12 cellular contexts compared by ENCODE assay signal in genomic region chr2:38754049-38754448, GRCh38. TPM values are rescaled to one million over a fixed set of nuclear protein-coding genes. Genes with fewer than 3 reads are reported as not detected.
DNase-seq lines count a peak whose midpoint lies in the region; ATAC-seq and TF ChIP-seq lines count a peak whose summit lies in the region.
"Had no signal": no experiment of that assay in that cellular context is flagged by ENCODE, and none has a peak within 500 bp of the region (broad histone marks: within the 10 kb centered on the region; RNA-seq: fewer than 3 reads in every experiment).

No MANE protein-coding gene starts in this region.

- H3K9ac ChIP-seq in OCI-LY3 (ENCODE audit: low read length): peak overlapping the region; percentile 51

- H3K4me2 ChIP-seq in OCI-LY3 (ENCODE audit: low read length): peak overlapping the region; percentile 65

- H2AFZ ChIP-seq in OCI-LY3 (ENCODE audit: low read depth, low read length): peak overlapping the region; percentile 37; the same call in 1 of the 2 replicates

- no peaks in the 10 kb centered on the region for H3K27me3 ChIP-seq in OCI-LY3 (ENCODE audit: low read depth, low read length)
- no peaks in the 10 kb centered on the region for H3K27me3 ChIP-seq in effector memory CD4-positive, alpha-beta T cell (replicated peaks; ENCODE audit: control insufficient read depth, insufficient read depth, low read length, poor library complexity, severe bottlenecking)
- H3K27me3 ChIP-seq: right atrium auricular region, tibial artery had no signal

- peaks cover 32% of the 10 kb centered on the region for H3K4me1 Mint-ChIP-seq in activated T-cell treated with anti-CD3 and anti-CD28 coated beads, Interleukin-2, amount 50 U/mL, for 72 hours (ENCODE audit: low read depth)
- H3K4me1 Mint-ChIP-seq in stimulated activated effector memory CD8-positive, alpha-beta T cell treated with anti-CD3 and anti-CD28 coated beads, Interleukin-12 subunit alpha, Interleukin-12 subunit beta, amount 100 ng/mL, for 72 hours: peaks cover 25% of the 10 kb centered on the region

- no peak for TF ChIP-seq CTCF in OCI-LY3 (IDR thresholded peaks at IDR 0.05; ENCODE audit: low read depth, low read length)

- H3K27ac ChIP-seq in OCI-LY3 (ENCODE audit: low read length): peak overlapping the region; percentile 51
- H3K27ac ChIP-seq in effector memory CD4-positive, alpha-beta T cell (ENCODE audit: insufficient read depth, low read length, poor library complexity, severe bottlenecking): peak overlapping the region; percentile 40
- H3K27ac ChIP-seq: epithelial cell of prostate, right atrium auricular region had no signal

- peaks cover 29% of the 10 kb centered on the region for H3K79me2 ChIP-seq in OCI-LY3 (ENCODE audit: low read length)

- H3K9me3 ChIP-seq in OCI-LY3 (ENCODE audit: insufficient read depth, low read length): no peaks in the 10 kb centered on the region
- no peaks in the 10 kb centered on the region for H3K9me3 ChIP-seq in effector memory CD4-positive, alpha-beta T cell (ENCODE audit: control insufficient read depth, low read length)
- H3K9me3 ChIP-seq: right atrium auricular region, tibial artery had no signal

- H3K4me1 ChIP-seq in OCI-LY3 (ENCODE audit: low read length): peaks cover 22% of the 10 kb centered on the region
- peaks cover 14% of the 10 kb centered on the region for H3K4me1 ChIP-seq in effector memory CD4-positive, alpha-beta T cell (ENCODE audit: control insufficient read depth, insufficient read depth, low read length, poor library complexity, severe bottlenecking)

- H3K36me3 Mint-ChIP-seq in activated T-cell treated with anti-CD3 and anti-CD28 coated beads, Interleukin-2, amount 50 U/mL, for 72 hours (ENCODE audit: insufficient read depth in 2 of 2): peaks cover 16 to 17% of the 10 kb centered on the region in 2 donors
- H3K36me3 Mint-ChIP-seq in stimulated activated effector memory CD8-positive, alpha-beta T cell treated with anti-CD3 and anti-CD28 coated beads, Interleukin-12 subunit alpha, Interleukin-12 subunit beta, amount 100 ng/mL, for 72 hours: peaks cover 33% of the 10 kb centered on the region

- H3K27ac Mint-ChIP-seq in activated T-cell treated with anti-CD3 and anti-CD28 coated beads, Interleukin-2, amount 50 U/mL, for 72 hours: peak overlapping the region; percentile 50
- peak overlapping the region; percentile 52 for H3K27ac Mint-ChIP-seq in stimulated activated effector memory CD8-positive, alpha-beta T cell treated with anti-CD3 and anti-CD28 coated beads, Interleukin-12 subunit alpha, Interleukin-12 subunit beta, amount 100 ng/mL, for 72 hours

- H3K4me3 ChIP-seq in OCI-LY3 (ENCODE audit: low read length): peak overlapping the region; percentile 48
- peak overlapping the region; percentile 44 for H3K4me3 ChIP-seq in effector memory CD4-positive, alpha-beta T cell (ENCODE audit: insufficient read depth, low read depth, low read length, poor library complexity, severe bottlenecking)

- H3K9me3 Mint-ChIP-seq in activated T-cell treated with anti-CD3 and anti-CD28 coated beads, Interleukin-2, amount 50 U/mL, for 72 hours: no peaks in the 10 kb centered on the region
- no peaks in the 10 kb centered on the region for H3K9me3 Mint-ChIP-seq in stimulated activated effector memory CD8-positive, alpha-beta T cell treated with anti-CD3 and anti-CD28 coated beads, Interleukin-12 subunit alpha, Interleukin-12 subunit beta, amount 100 ng/mL, for 72 hours

- H3K27me3 Mint-ChIP-seq in activated T-cell treated with anti-CD3 and anti-CD28 coated beads, Interleukin-2, amount 50 U/mL, for 72 hours (ENCODE audit: low read depth): no peaks in the 10 kb centered on the region

- no peak for DNase-seq in activated T-cell treated with anti-CD3 and anti-CD28 coated beads, Interleukin-2, amount 50 U/mL, for 72 hours
- DNase-seq in activated T-cell treated with anti-CD3 and anti-CD28 coated beads for 4 hours (no peak), COLO668 (lab: John Stamatoyannopoulos, UW; ENCODE audit: unreplicated experiment) (no peak)
- DNase-seq in effector memory CD4-positive, alpha-beta T cell: no peak
- no peak for DNase-seq in stimulated activated effector memory CD8-positive, alpha-beta T cell treated with anti-CD3 and anti-CD28 coated beads, Interleukin-12 subunit alpha, Interleukin-12 subunit beta, amount 100 ng/mL, for 72 hours (ENCODE audit: low spot score in 2 of 2)
- DNase-seq: NCI-H146, tibial artery had no signal

- peak overlapping the region; percentile 74 to 82 for H3K4me3 Mint-ChIP-seq in activated T-cell treated with anti-CD3 and anti-CD28 coated beads, Interleukin-2, amount 50 U/mL, for 72 hours
- H3K4me3 Mint-ChIP-seq in stimulated activated effector memory CD8-positive, alpha-beta T cell treated with anti-CD3 and anti-CD28 coated beads, Interleukin-12 subunit alpha, Interleukin-12 subunit beta, amount 100 ng/mL, for 72 hours: peak overlapping the region; percentile 51

- no peak for ATAC-seq in activated T-cell treated with anti-CD3 and anti-CD28 coated beads, Interleukin-2, amount 50 U/mL, for 72 hours (replicated peaks in 1 of 2)
- no peak for ATAC-seq in stimulated activated effector memory CD8-positive, alpha-beta T cell treated with anti-CD3 and anti-CD28 coated beads, Interleukin-12 subunit alpha, Interleukin-12 subunit beta, amount 100 ng/mL, for 72 hours
- ATAC-seq in HG03457 (IDR thresholded peaks at IDR 0.05; ENCODE audit: unreplicated experiment) (no peak), HG02981 (IDR thresholded peaks at IDR 0.05; ENCODE audit: unreplicated experiment) (no peak)

- H4K20me1 ChIP-seq in OCI-LY3 (ENCODE audit: insufficient read depth, low read length): peaks cover 12% of the 10 kb centered on the region

- H3K36me3 ChIP-seq in OCI-LY3 (replicated peaks; ENCODE audit: low read depth, low read length): peaks cover 14% of the 10 kb centered on the region
- peaks cover 4% of the 10 kb centered on the region for H3K36me3 ChIP-seq in effector memory CD4-positive, alpha-beta T cell (ENCODE audit: control insufficient read depth, insufficient read depth, low read length)

RNA-seq across cellular contexts. Expression of gene SRSF7, which starts 2.9 kb away (rescaled TPM):
- 100 to 1,000 TPM; 258 to 264 TPM for total RNA-seq in activated T-cell treated with anti-CD3 and anti-CD28 coated beads, Interleukin-2, amount 50 U/mL, for 72 hours

RNA-seq across cellular contexts. Expression of gene GEMIN6, which starts 24.0 kb away (rescaled TPM):
- 10 to 100 TPM in 1 of 2 donors, 1 to 10 TPM in 1; 9.9 to 14.3 TPM for total RNA-seq in activated T-cell treated with anti-CD3 and anti-CD28 coated beads, Interleukin-2, amount 50 U/mL, for 72 hours
